In the genomic region with DNA sequence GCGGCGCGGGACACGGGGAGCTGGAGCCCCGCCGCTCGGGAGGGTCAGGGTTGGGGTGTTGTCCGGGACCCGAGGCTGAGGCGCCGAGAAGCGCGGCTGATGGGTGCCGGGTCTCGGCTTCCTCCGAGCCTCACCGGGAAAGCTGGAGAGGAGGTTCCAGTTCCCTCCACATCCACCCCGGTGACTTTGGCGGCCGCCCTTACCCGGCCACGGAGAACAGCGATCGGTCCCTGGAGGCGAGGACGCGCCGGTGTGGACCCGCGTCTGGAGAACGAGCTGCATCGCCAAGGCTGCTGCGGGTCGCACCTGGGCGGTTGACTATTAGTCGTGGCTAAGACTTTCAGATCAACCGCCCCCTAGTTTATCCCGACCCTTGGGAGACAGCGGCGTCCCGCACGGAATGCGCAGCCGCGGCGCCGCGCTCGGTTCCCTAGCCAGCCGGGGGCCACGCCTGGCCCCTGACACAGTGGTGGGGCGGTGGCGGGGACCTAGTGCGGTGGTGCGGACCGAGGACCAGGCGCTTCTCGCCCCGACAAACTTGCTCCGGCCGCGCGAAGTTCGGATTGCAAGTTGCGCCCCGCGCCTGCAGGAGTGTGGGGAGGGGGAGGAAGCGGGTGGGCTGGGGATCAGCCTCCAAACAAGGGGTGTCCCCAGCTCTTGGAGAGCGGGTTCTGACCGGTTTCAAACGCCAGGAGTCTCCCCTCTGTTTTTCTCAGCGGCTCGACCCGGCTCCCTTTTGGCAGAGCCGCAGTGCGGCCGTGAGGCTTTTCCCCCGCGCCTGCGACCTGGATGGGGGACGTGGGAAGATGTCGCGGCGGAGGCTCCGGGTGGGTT, we compare ENCODE assay signal across 8 cellular contexts. TPM values are rescaled to one million over a fixed set of nuclear protein-coding genes. Genes with fewer than 3 reads are reported as not detected.
DNase-seq lines count a peak whose midpoint lies in the region; ATAC-seq, FAIRE-seq and TF ChIP-seq lines count a peak whose summit lies in the region.

No MANE protein-coding gene starts in this region.

- H3K9me2 ChIP-seq in OCI-LY1 (ENCODE audit: low read depth, low read length): no peaks in the 10 kb centered on the region

- H3K4me2 ChIP-seq in A549 (peak overlapping the region; percentile 100), OCI-LY1 (ENCODE audit: low read length) (peak overlapping the region; percentile 58), keratinocyte (ENCODE audit: control insufficient read depth, extremely low read depth, insufficient read depth, low read depth, low read length) (peak overlapping the region; percentile 67)

- POLR2A ChIA-PET in A549 (lab: Yijun Ruan, JAX): no interaction called here

- TF ChIP-seq CTCF in A549 (IDR thresholded peaks at IDR 0.05) (no peak), GM12865 (IDR thresholded peaks at IDR 0.05; ENCODE audit: insufficient read depth, low read depth, low read length, missing control alignments) (no peak), OCI-LY1 (IDR thresholded peaks at IDR 0.05; ENCODE audit: low read length) (no peak), bronchial epithelial cell (IDR thresholded peaks at IDR 0.05; ENCODE audit: insufficient read depth, low read length, severe bottlenecking) (no peak), keratinocyte (optimal IDR thresholded peaks at IDR 0.05 in 1 of 3, IDR thresholded peaks at IDR 0.05 in 1 of 3, conservative IDR thresholded peaks at IDR 0.05 in 1 of 3; ENCODE audit: extremely low read depth in 1 of 3, insufficient read depth in 2 of 3, low read length in 3 of 3) (no peak)

- TF ChIP-seq EP300 in A549 (IDR thresholded peaks at IDR 0.05): no peak

- WGBS in A549 (ENCODE audit: missing lambda C conversion rate): 0% methylated on average over 8 of the region's 85 CpGs

- H2AFZ ChIP-seq in OCI-LY1 (ENCODE audit: low read length): no peak overlapping the region
- peak overlapping the region; percentile 81 for H2AFZ ChIP-seq in keratinocyte (ENCODE audit: control insufficient read depth, low read length)

- no peaks in the 10 kb centered on the region for H3K9me3 ChIP-seq in A549
- no peaks in the 10 kb centered on the region for H3K9me3 ChIP-seq in OCI-LY1 (ENCODE audit: low read length)
- H3K9me3 ChIP-seq in keratinocyte (ENCODE audit: control insufficient read depth, low read depth, low read length): no peaks in the 10 kb centered on the region

- TF ChIP-seq RAD21 in A549 (conservative IDR thresholded peaks at IDR 0.05 in 1 of 2, IDR thresholded peaks at IDR 0.05 in 1 of 2): no peak

- no peak for TF ChIP-seq POLR2A in A549 (IDR thresholded peaks at IDR 0.05; ENCODE audit: low read length)

- H4K20me1 ChIP-seq in OCI-LY1 (ENCODE audit: insufficient read depth, low read length) (no peaks in the 10 kb centered on the region), keratinocyte (ENCODE audit: control insufficient read depth, extremely low read depth, insufficient read depth, low read length) (no peaks in the 10 kb centered on the region)

- no peaks in the 10 kb centered on the region; the same call in 1 of the 2 replicates for H3K27me3 ChIP-seq in OCI-LY1 (ENCODE audit: insufficient read depth, low read length)
- no peaks in the 10 kb centered on the region for H3K27me3 ChIP-seq in bronchial epithelial cell (ENCODE audit: control insufficient read depth, insufficient read depth, low read length)
- peaks cover 2% of the 10 kb centered on the region for H3K27me3 ChIP-seq in keratinocyte (ENCODE audit: control insufficient read depth, extremely low read depth, insufficient read depth, low read length)

- H3K36me3 ChIP-seq in OCI-LY1 (ENCODE audit: insufficient read depth, low read length) (no peaks in the 10 kb centered on the region), bronchial epithelial cell (ENCODE audit: control insufficient read depth, insufficient read depth, low read length) (no peaks in the 10 kb centered on the region), keratinocyte (ENCODE audit: control insufficient read depth in 2 of 2, extremely low read depth in 1 of 2, insufficient read depth in 2 of 2, low read length in 2 of 2) (no peaks in the 10 kb centered on the region)

- H3K9ac ChIP-seq in OCI-LY1 (ENCODE audit: low read length) (no peak overlapping the region), keratinocyte (ENCODE audit: control insufficient read depth, extremely low read depth, insufficient read depth, low read length) (peak overlapping the region; percentile 70)

- H3F3A ChIP-seq in OCI-LY1 (ENCODE audit: insufficient read depth, low read length): no peaks in the 10 kb centered on the region

- H3K9me1 ChIP-seq in keratinocyte (ENCODE audit: control insufficient read depth, extremely low read depth, insufficient read depth, low read length): no peaks in the 10 kb centered on the region

- H3K27ac ChIP-seq in A549 (peak overlapping the region in 1 of 2 experiments; percentile 78; a peak in 4 of 6 replicates), OCI-LY1 (ENCODE audit: low read depth, low read length, poor library complexity, severe bottlenecking) (no peak overlapping the region), keratinocyte (ENCODE audit: control insufficient read depth, insufficient read depth, low read length) (no peak overlapping the region)

- peak; percentile 18 to 22 for DNase-seq in A549 (ENCODE audit: low read depth in 1 of 2, low spot score in 1 of 2)
- DNase-seq in GM12865 (ENCODE audit: low read depth): peak; percentile 5
- no peak for DNase-seq in bronchial epithelial cell (ENCODE audit: low read depth)
- no peak for DNase-seq in keratinocyte (ENCODE audit: low read depth, low spot score)
- peak; percentile 4 for DNase-seq in stimulated activated CD4-positive, alpha-beta T cell treated with anti-CD3 and anti-CD28 coated beads, Interleukin-1b, Interleukin-23, amount 100 ng/mL, for 48 hours
- DNase-seq in effector CD4-positive, alpha-beta T cell: no peak

- 0 out of 3 replicates have a peak, but pooled peaks cover 7% of the 10 kb centered on the region for H3K4me1 ChIP-seq in A549
- H3K4me1 ChIP-seq in OCI-LY1 (ENCODE audit: insufficient read depth, low read length, severe bottlenecking): no peaks in the 10 kb centered on the region
- no peaks in the 10 kb centered on the region for H3K4me1 ChIP-seq in keratinocyte (ENCODE audit: control insufficient read depth, extremely low read depth, insufficient read depth, low read length)

- H3K4me3 ChIP-seq in A549 (peak overlapping the region; percentile 74), GM12865 (ENCODE audit: low read depth, low read length) (peak overlapping the region; percentile 45), OCI-LY1 (ENCODE audit: low read depth, low read length, poor library complexity, severe bottlenecking) (peak overlapping the region; percentile 35), bronchial epithelial cell (ENCODE audit: low read depth, low read length) (peak overlapping the region; percentile 78), keratinocyte (ENCODE audit: control insufficient read depth in 2 of 3, extremely low read depth in 1 of 3, insufficient read depth in 2 of 3, low read depth in 1 of 3, low read length in 3 of 3) (peak overlapping the region; percentile 67 to 72 (median 69))

- CTCF ChIA-PET in A549 (lab: Yijun Ruan, JAX): interaction anchor here (1.4 kb wide), 1 partner anchor 191 kb away, joined by 5 read pairs; no protein-coding TSS in a partner anchor

- FAIRE-seq in A549 (lab: Jason Lieb, UNC) (no peak), bronchial epithelial cell (lab: Jason Lieb, UNC) (no peak), keratinocyte (lab: Jason Lieb, UNC) (no peak)

- ATAC-seq in A549: peak; percentile 52 to 69
- ATAC-seq in activated CD4-positive, CD25-positive, alpha-beta regulatory T cell treated with anti-CD3 and anti-CD28 coated beads, Interleukin-2, amount 50 U/mL, for 24 hours: no peak

- H3K79me2 ChIP-seq in OCI-LY1 (ENCODE audit: insufficient read depth, low read length): no peaks in the 10 kb centered on the region
- no peaks in the 10 kb centered on the region for H3K79me2 ChIP-seq in keratinocyte (ENCODE audit: control insufficient read depth, insufficient read depth, low read length)

- dilution Hi-C loops in keratinocyte (cut with MboI; ENCODE audit: extremely low pct_ligation_motif_present, low sequenced_read_pairs): no loop called here

TF ChIP-seq in A549, 52 proteins besides CTCF, POLR2A, EP300 and RAD21:
- TF ChIP-seq RNF2 (IDR thresholded peaks at IDR 0.05; ENCODE audit: borderline replicate concordance, low read depth) (peak; percentile 97; the same call in 1 of the 2 replicates), MAFK (IDR thresholded peaks at IDR 0.05; ENCODE audit: partially characterized antibody) (no peak), CBX8 (IDR thresholded peaks at IDR 0.05) (0 out of 2 replicates have a peak, but pooled peaks have one; percentile 81)
TF ChIP-seq in A549: peak in this region for 2.

RNA-seq across cellular contexts. Expression of a gene that starts 0.5 kb away (rescaled TPM):
- 0.08 and 0.13 TPM in 2 replicates for polyA plus RNA-seq in A549 (2011; rRNA removed)
- polyA plus RNA-seq in A549 (2012; cell fraction: cytosol; rRNA removed): 0.07 and 0.09 TPM in 2 replicates
- 0.23 and 0.38 TPM in 2 replicates for polyA plus RNA-seq in A549 (2012; cell fraction: nucleus; rRNA removed)
- polyA plus RNA-seq in A549 (2017; fragmentation: RNase III; extraction: RNeasy Plus Mini Kit Qiagen cat#74134 plus additional on column Dnase treatment): 0.31 to 0.32 TPM (median 0.31 TPM) in 3 replicates
- 0.08 and 0.10 TPM in 2 replicates for polyA minus RNA-seq in A549 (2011; rRNA and poly(A)+ RNA removed)
- 0.53 and 2.4 TPM in 2 replicates for total RNA-seq in bronchial epithelial cell
- polyA plus RNA-seq in keratinocyte: 0.96 to 2.1 TPM (median 1.6 TPM) in 3 replicates
- 4.0 TPM for polyA plus RNA-seq in keratinocyte (2011; ENCODE audit: low read depth)
- polyA plus RNA-seq in keratinocyte (2011; cell fraction: cytosol; rRNA removed): 1.2 and 1.4 TPM in 2 replicates
- polyA plus RNA-seq in keratinocyte (2011; cell fraction: nucleus; rRNA removed): 6.6 and 7.8 TPM in 2 replicates
- 2.0 and 6.1 TPM in 2 replicates for polyA plus RNA-seq in keratinocyte (2012; ENCODE audit: low replicate concordance)
- polyA minus RNA-seq in keratinocyte: 1.7 to 1.9 TPM (median 1.7 TPM) in 3 replicates
- polyA minus RNA-seq in keratinocyte (2011; cell fraction: cytosol; rRNA and poly(A)+ RNA removed): 1.7 TPM
- polyA minus RNA-seq in keratinocyte (2011; cell fraction: nucleus; rRNA and poly(A)+ RNA removed): 4.7 and 7.0 TPM in 2 replicates

Comparison
In these comparisons a context has a peak if more than half of its experiments do, and no peak if none do; other contexts are left out.
1. ATAC-seq: peak in A549 (2 of 2); none in activated CD4-positive, CD25-positive, alpha-beta regulatory T cell treated with anti-CD3 and anti-CD28 coated beads, Interleukin-2, amount 50 U/mL, for 24 hours (0 of 2).
2. DNase-seq: peak in A549 (2 of 2), GM12865 (single experiment) and stimulated activated CD4-positive, alpha-beta T cell treated with anti-CD3 and anti-CD28 coated beads, Interleukin-1b, Interleukin-23, amount 100 ng/mL, for 48 hours (single experiment); none in bronchial epithelial cell (single experiment), keratinocyte (single experiment) and effector CD4-positive, alpha-beta T cell (single experiment).
3. Peak in every context shown above with its lines, with median percentiles within 50 percentile points of each other: H3K4me2 ChIP-seq and H3K4me3 ChIP-seq.